In the genomic region with DNA sequence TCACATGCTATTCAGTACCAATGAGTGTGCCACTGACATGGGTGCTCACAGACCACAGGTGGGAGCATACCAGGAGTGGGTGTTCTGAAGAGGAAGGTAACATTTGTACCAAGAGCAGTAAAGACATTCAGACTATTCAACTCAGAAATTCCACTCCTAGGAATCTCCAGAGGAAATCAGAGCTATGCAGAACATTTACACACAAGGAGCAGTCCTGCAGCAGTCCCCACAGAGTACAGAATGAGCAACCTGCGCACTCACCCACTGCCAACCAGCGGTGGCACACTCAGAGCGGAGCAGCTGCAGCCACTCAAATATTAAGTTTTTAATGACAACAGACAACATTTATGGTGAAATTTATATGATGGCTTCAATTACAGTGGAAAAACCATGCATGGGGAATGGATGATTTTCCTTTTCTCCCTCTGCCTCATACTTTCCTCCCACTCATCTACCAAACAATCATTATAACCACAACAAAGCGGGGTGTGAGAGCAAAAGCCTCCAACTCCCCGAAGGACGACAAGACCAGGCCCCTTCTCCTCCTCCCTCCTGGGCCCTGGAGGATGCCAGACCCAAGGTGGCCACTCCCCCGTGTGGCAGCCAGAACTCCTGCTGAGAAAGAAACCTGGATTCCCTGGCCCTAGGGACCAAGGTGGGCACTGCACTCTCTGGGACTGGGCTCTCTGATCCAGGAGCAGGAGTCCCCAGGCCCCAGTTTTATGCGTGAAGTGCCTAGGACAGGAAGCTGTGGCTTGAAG, we compare ENCODE assay signal across 8 cellular contexts. TPM values are rescaled to one million over a fixed set of nuclear protein-coding genes. Genes with fewer than 3 reads are reported as not detected.
DNase-seq lines count a peak whose midpoint lies in the region; ATAC-seq, FAIRE-seq and TF ChIP-seq lines count a peak whose summit lies in the region.

No MANE protein-coding gene starts in this region.

- no peak overlapping the region for H2AK9ac ChIP-seq in IMR-90 (replicated peaks; ENCODE audit: low read depth, low read length, poor library complexity)

- H3K4me1 ChIP-seq in IMR-90 (ENCODE audit: control insufficient read depth, insufficient read depth, low read length) (peaks cover 63% of the 10 kb centered on the region), muscle layer of colon (ENCODE audit: insufficient read depth, low read length) (peaks cover 72% of the 10 kb centered on the region)

- FAIRE-seq in D721Med (lab: Jason Lieb, UNC): no peak

- TF ChIP-seq CTCF in D721Med (IDR thresholded peaks at IDR 0.05; ENCODE audit: insufficient read depth, missing control alignments) (peak; percentile 1), IMR-90 (conservative IDR thresholded peaks at IDR 0.05; ENCODE audit: low read depth, low read length) (peak; percentile 66), brain microvascular endothelial cell (IDR thresholded peaks at IDR 0.05; ENCODE audit: low read depth, low read length, missing control alignments) (peak; percentile 74)

- POLR2A ChIA-PET in IMR-90 (lab: Charles Lee; ENCODE audit: unreplicated experiment): no interaction called here

- H3K27ac ChIP-seq in IMR-90 (ENCODE audit: insufficient read depth, low read length) (peak overlapping the region; percentile 15; the same call in 1 of the 2 replicates), brain microvascular endothelial cell (no peak overlapping the region), muscle layer of colon (ENCODE audit: low read depth, low read length) (peak overlapping the region; percentile 30)

- no peak overlapping the region; the same call in 1 of the 2 replicates for H3K4ac ChIP-seq in IMR-90 (ENCODE audit: low read depth, low read length)

- no TSS peak for BruUV-seq in IMR-90 (replicated peaks; lab: Mats Ljungman, UMichigan)

- no peak overlapping the region for H4K8ac ChIP-seq in IMR-90 (ENCODE audit: low read depth in 2 of 2, low read length in 2 of 2)

- 100% methylated on average over 1 of the region's 8 CpGs; no CpG with 5 or more reads in 1 of the 2 experiments for WGBS in IMR-90 (ENCODE audit: extremely low coverage in 2 of 2, insufficient read length in 1 of 2), 2 experiments

- CTCF ChIA-PET in IMR-90 (lab: Yijun Ruan, JAX): interaction anchor here (0.9 kb wide), 1 partner anchor 19 kb away, joined by 4 read pairs; no protein-coding TSS in a partner anchor

- DNase-seq in D721Med (ENCODE audit: insufficient read length, low spot score): peak; percentile 18
- peak; percentile 63 for DNase-seq in IMR-90
- no peak for DNase-seq in brain microvascular endothelial cell
- DNase-seq in SKM-1 treated with dmso at 0.1 percent for 144 hours (lab: John Stamatoyannopoulos, UW; ENCODE audit: unreplicated experiment): no peak
- no peak for DNase-seq in OCI-M2 (lab: John Stamatoyannopoulos, UW; ENCODE audit: unreplicated experiment)
- DNase-seq in NCI-H345 treated with DMSO at 0.1 percent for 48 hours (lab: John Stamatoyannopoulos, UW; ENCODE audit: unreplicated experiment): no peak
- DNase-seq in stimulated activated CD4-positive, alpha-beta T cell treated with anti-CD3 and anti-CD28 coated beads, Interleukin-1b, Interleukin-23, amount 100 ng/mL, for 48 hours: no peak

- peak; percentile 54 for TF ChIP-seq RAD21 in IMR-90 (IDR thresholded peaks at IDR 0.05; ENCODE audit: low read length)

- no peak overlapping the region for H3K56ac ChIP-seq in IMR-90 (ENCODE audit: extremely low read depth, insufficient read depth, low read length)

- in situ Hi-C loops in IMR-90 (cut with MboI; ENCODE audit: low sequenced_read_pairs): loop anchor here (25.0 kb wide), 1 partner anchor 426 kb away; the partner anchor contains the start of gene AMMECR1L
- in situ Hi-C loops in brain microvascular endothelial cell (cut with HindIII; ENCODE audit: low pct_ligation_motif_present, low sequenced_read_pairs): loop anchor here (25.0 kb wide), 1 partner anchor 424 kb away; no protein-coding TSS in a partner anchor

- no peaks in the 10 kb centered on the region for H3K9me3 ChIP-seq in IMR-90 (ENCODE audit: control insufficient read depth, insufficient read depth, low read length)
- H3K9me3 ChIP-seq in muscle layer of colon (ENCODE audit: low read length): no peaks in the 10 kb centered on the region

- H2BK15ac ChIP-seq in IMR-90 (ENCODE audit: low read depth, low read length): no peak overlapping the region

- H4K5ac ChIP-seq in IMR-90 (ENCODE audit: low read depth, low read length): no peak overlapping the region

- no peak for TF ChIP-seq POLR2A in IMR-90 (IDR thresholded peaks at IDR 0.05; ENCODE audit: low read depth, low read length)

- peak overlapping the region; percentile 60; the same call in 1 of the 2 replicates for H3K23ac ChIP-seq in IMR-90 (ENCODE audit: low read depth, low read length)

- H2BK120ac ChIP-seq in IMR-90 (ENCODE audit: low read depth, low read length): no peak overlapping the region

- H3K9ac ChIP-seq in IMR-90 (ENCODE audit: low read depth, low read length) (peak overlapping the region; percentile 56), muscle layer of colon (ENCODE audit: low read length) (no peak overlapping the region)

- H3K79me1 ChIP-seq in IMR-90 (ENCODE audit: low read depth in 1 of 2, low read length in 2 of 2): peaks cover 14 to 90% of the 10 kb centered on the region in 2 experiments

- H4K20me1 ChIP-seq in IMR-90 (ENCODE audit: insufficient read depth, low read length): peaks cover 96% of the 10 kb centered on the region

- intact Hi-C loops in IMR-90 (cut with micrococcal nuclease): loop anchor here (10.0 kb wide), 1 partner anchor 248 kb away; no protein-coding TSS in a partner anchor

- H3K4me3 ChIP-seq in IMR-90 (ENCODE audit: insufficient read depth, low read depth, low read length) (no peak overlapping the region; the same call in 1 of the 2 replicates), brain microvascular endothelial cell (ENCODE audit: low read depth, low read length) (no peak overlapping the region), muscle layer of colon (ENCODE audit: low read depth in 1 of 2, low read length in 2 of 2) (no peak overlapping the region)

- H3K18ac ChIP-seq in IMR-90 (ENCODE audit: low read depth, low read length): no peak overlapping the region

- H2AK5ac ChIP-seq in IMR-90 (ENCODE audit: low read depth, low read length): no peak overlapping the region

- ATAC-seq in IMR-90 (ENCODE audit: low read depth): peak; percentile 5

- H3K36me3 ChIP-seq in IMR-90 (ENCODE audit: control insufficient read depth, insufficient read depth, low read length): peaks cover 48% of the 10 kb centered on the region
- peaks cover 2% of the 10 kb centered on the region for H3K36me3 ChIP-seq in brain microvascular endothelial cell (replicated peaks)
- no peaks in the 10 kb centered on the region for H3K36me3 ChIP-seq in muscle layer of colon (ENCODE audit: insufficient read depth, low read length)

- no peak overlapping the region for H4K91ac ChIP-seq in IMR-90 (ENCODE audit: insufficient read depth, low read depth, low read length)

- H3K14ac ChIP-seq in IMR-90 (replicated peaks; ENCODE audit: low read depth, low read length): no peak overlapping the region

- H2BK5ac ChIP-seq in IMR-90 (ENCODE audit: low read depth, low read length, poor library complexity, severe bottlenecking): no peak overlapping the region

- H2AFZ ChIP-seq in IMR-90 (replicated peaks; ENCODE audit: low read length, poor library complexity): no peak overlapping the region

- H3K9me1 ChIP-seq in IMR-90 (ENCODE audit: insufficient read depth, low read length): peaks cover 48% of the 10 kb centered on the region

- H3K4me2 ChIP-seq in IMR-90 (ENCODE audit: low read depth, low read length): peak overlapping the region; percentile 80

- dilution Hi-C loops in IMR-90 (cut with HindIII; ENCODE audit: low sequenced_read_pairs, unreplicated experiment): no loop called here

- H3K27me3 ChIP-seq in IMR-90 (ENCODE audit: control insufficient read depth, insufficient read depth, low read length) (no peaks in the 10 kb centered on the region), brain microvascular endothelial cell (replicated peaks) (no peaks in the 10 kb centered on the region), muscle layer of colon (ENCODE audit: control insufficient read depth in 1 of 2, insufficient read depth in 2 of 2, low read length in 2 of 2) (no peaks in the 10 kb centered on the region)

- H2BK20ac ChIP-seq in IMR-90 (ENCODE audit: low read depth, low read length): no peak overlapping the region

TF ChIP-seq in IMR-90, 13 proteins besides CTCF, POLR2A, EP300 and RAD21:
- TF ChIP-seq NFE2L2 (IDR thresholded peaks at IDR 0.05; ENCODE audit: low read depth, low read length) (no peak), RFX5 (IDR thresholded peaks at IDR 0.05; ENCODE audit: low read depth, low read length) (no peak), SMC3 (IDR thresholded peaks at IDR 0.05; ENCODE audit: low read depth, low read length) (peak; percentile 25; the same call in 1 of the 2 replicates)

RNA-seq across cellular contexts. Expression of gene HS6ST1, which starts 5.4 kb away (rescaled TPM):
- 29.7 and 29.9 TPM in 2 replicates for total RNA-seq in IMR-90 (2012; rRNA removed)
- polyA plus RNA-seq in IMR-90 (2012; rRNA removed): 36.9 and 39.7 TPM in 2 replicates
- 22.1 and 48.3 TPM in 2 replicates for polyA plus RNA-seq in IMR-90 (2012; cell fraction: cytosol; rRNA removed)
- 21.0 and 34.4 TPM in 2 replicates for polyA plus RNA-seq in IMR-90 (2012; cell fraction: nucleus; rRNA removed; ENCODE audit: low replicate concordance)

Comparison
In these comparisons a context has a peak if more than half of its experiments do, and no peak if none do; other contexts are left out.
1. DNase-seq: peak in D721Med (single experiment) and IMR-90 (single experiment); none in brain microvascular endothelial cell (single experiment), SKM-1 treated with dmso at 0.1 percent for 144 hours (single experiment), OCI-M2 (single experiment), NCI-H345 treated with DMSO at 0.1 percent for 48 hours (single experiment) and stimulated activated CD4-positive, alpha-beta T cell treated with anti-CD3 and anti-CD28 coated beads, Interleukin-1b, Interleukin-23, amount 100 ng/mL, for 48 hours (single experiment).
2. CTCF ChIP-seq: peak in every context shown above with its lines; median percentile 74 in brain microvascular endothelial cell; 66 in IMR-90; 1 in D721Med.